Comparison of ENCODE assay signal across 7 cellular contexts in the genomic region with DNA sequence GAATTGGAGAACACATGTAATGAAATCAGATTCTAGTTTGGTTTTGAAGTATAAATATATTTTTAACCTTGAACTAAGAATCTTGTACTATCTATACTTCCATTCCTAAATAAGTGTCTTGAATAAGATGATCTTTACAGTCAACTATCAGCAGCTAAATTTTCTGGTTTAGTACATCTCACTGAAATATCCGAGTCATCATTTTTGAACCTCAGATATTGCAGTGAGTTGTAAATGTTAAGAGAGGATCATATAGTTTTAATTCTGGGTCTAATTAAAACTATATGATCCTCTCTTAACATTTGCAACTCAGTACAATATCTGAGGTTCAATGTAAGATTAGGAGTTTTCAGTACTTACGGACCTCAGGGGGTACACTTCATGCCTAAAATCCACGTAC.
"Had no signal": no experiment of that assay in that cellular context is flagged by ENCODE, and none has a peak within 500 bp of the region (broad histone marks: within the 10 kb centered on the region; RNA-seq: fewer than 3 reads in every experiment).

No MANE protein-coding gene starts in this region.

- H3K27ac ChIP-seq: GM23248, HL-60 had no signal

- DNase-seq: GM23248, GOT3, H9, HCEC 1CT, KG1 had no signal

- H3K4me3 ChIP-seq: GM23248 had no signal

- H3K9ac ChIP-seq: GM23248 had no signal

- FAIRE-seq: H54 had no signal

- H2AFZ ChIP-seq: GM23248 had no signal
